In the genomic region with DNA sequence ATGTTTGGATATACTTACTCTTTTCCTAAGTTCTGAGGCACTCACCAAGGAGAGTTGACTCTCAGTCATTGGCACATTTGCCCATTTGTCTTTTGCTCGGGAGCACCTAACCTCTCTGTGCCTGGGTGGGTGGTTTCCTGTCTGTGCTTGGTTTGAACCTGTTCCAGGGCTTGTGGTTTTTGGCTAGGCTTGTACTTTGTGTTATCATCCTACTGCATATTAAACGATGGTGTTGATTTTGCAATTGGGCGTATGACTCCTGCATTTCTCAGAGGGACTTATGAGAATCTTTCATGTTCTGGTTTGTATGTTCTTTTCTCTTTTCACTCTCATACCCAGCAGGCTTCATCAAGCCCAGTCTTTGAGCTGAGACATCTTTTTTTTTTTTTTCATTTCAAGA, we compare ENCODE assay signal across 10 cellular contexts.
DNase-seq lines count a peak whose midpoint lies in the region; ATAC-seq and TF ChIP-seq lines count a peak whose summit lies in the region.
"Had no signal": no experiment of that assay in that cellular context is flagged by ENCODE, and none has a peak within 500 bp of the region (broad histone marks: within the 10 kb centered on the region; RNA-seq: fewer than 3 reads in every experiment).

No MANE protein-coding gene starts in this region.

- CTCF ChIA-PET in activated CD8-positive, alpha-beta T cell treated with anti-CD3 and anti-CD28 coated beads, Interleukin-2, amount 10 ng/mL, durations not matched to agents 7 days and 5 days (lab: Charles Lee) = no interaction called here

- peaks cover 8% of the 10 kb centered on the region for H3K4me1 Mint-ChIP-seq in activated CD8-positive, alpha-beta T cell treated with anti-CD3 and anti-CD28 coated beads, Interleukin-2, amount 10 ng/mL, durations not matched to agents 7 days and 5 days (ENCODE audit: low read depth)

- no peak overlapping the region for H3K4me3 Mint-ChIP-seq in activated CD8-positive, alpha-beta T cell treated with anti-CD3 and anti-CD28 coated beads, Interleukin-2, amount 10 ng/mL, durations not matched to agents 7 days and 5 days

- peak; percentile 36 for ATAC-seq in activated CD8-positive, alpha-beta T cell treated with anti-CD3 and anti-CD28 coated beads, Interleukin-2, amount 10 ng/mL, durations not matched to agents 7 days and 5 days
- ATAC-seq in lower lobe of right lung (peak; percentile 81 to 89), GM21381 (IDR thresholded peaks at IDR 0.05; ENCODE audit: unreplicated experiment) (no peak), GM21526 (IDR thresholded peaks at IDR 0.05; ENCODE audit: low FRiP score, unreplicated experiment) (no peak)

- no peak overlapping the region for H3K27ac ChIP-seq in lower lobe of right lung
- H3K27ac ChIP-seq: tibial nerve had no signal

- H3K4me3 ChIP-seq in Jurkat, Clone E6-1 (ENCODE audit: low read length) = no peak overlapping the region
- no peak overlapping the region for H3K4me3 ChIP-seq in lower lobe of right lung
- H3K4me3 ChIP-seq: tibial nerve had no signal

- intact Hi-C loops in lower lobe of right lung (cut with DNase I) = no loop called here

- H3K27me3 ChIP-seq in lower lobe of right lung (ENCODE audit: low read depth) = no peaks in the 10 kb centered on the region
- H3K27me3 ChIP-seq: tibial nerve had no signal

- no peaks in the 10 kb centered on the region for H3K36me3 ChIP-seq in lower lobe of right lung
- H3K36me3 ChIP-seq: tibial nerve had no signal

- peaks cover 5% of the 10 kb centered on the region for H3K27me3 Mint-ChIP-seq in activated CD8-positive, alpha-beta T cell treated with anti-CD3 and anti-CD28 coated beads, Interleukin-2, amount 10 ng/mL, durations not matched to agents 7 days and 5 days (ENCODE audit: low read depth)

- no peak overlapping the region for H3K27ac Mint-ChIP-seq in activated CD8-positive, alpha-beta T cell treated with anti-CD3 and anti-CD28 coated beads, Interleukin-2, amount 10 ng/mL, durations not matched to agents 7 days and 5 days

- H3K4me1 ChIP-seq in lower lobe of right lung = peaks cover 5% of the 10 kb centered on the region

- POLR2A ChIA-PET in activated CD8-positive, alpha-beta T cell treated with anti-CD3 and anti-CD28 coated beads, Interleukin-2, amount 10 ng/mL, durations not matched to agents 7 days and 5 days (lab: Charles Lee) = no interaction called here

- no peak for TF ChIP-seq CTCF in lower lobe of right lung (IDR thresholded peaks at IDR 0.05)

- H3K9me3 Mint-ChIP-seq in activated CD8-positive, alpha-beta T cell treated with anti-CD3 and anti-CD28 coated beads, Interleukin-2, amount 10 ng/mL, durations not matched to agents 7 days and 5 days (ENCODE audit: insufficient read depth) = no peaks in the 10 kb centered on the region

- no peaks in the 10 kb centered on the region for H3K36me3 Mint-ChIP-seq in activated CD8-positive, alpha-beta T cell treated with anti-CD3 and anti-CD28 coated beads, Interleukin-2, amount 10 ng/mL, durations not matched to agents 7 days and 5 days (ENCODE audit: low read depth)

- H3K9me3 ChIP-seq in lower lobe of right lung = no peaks in the 10 kb centered on the region
- H3K9me3 ChIP-seq: tibial nerve had no signal

- DNase-seq in A172 (ENCODE audit: low spot score) (peak; percentile 83), lower lobe of right lung (peak; percentile 36), activated gamma-delta T cell treated with Interleukin-2 at 50 U/mL for 16 hours (no peak), NCI-H2107 (lab: John Stamatoyannopoulos, UW) (no peak)
- peak; percentile 94 for DNase-seq in Jurkat, Clone E6-1 (ENCODE audit: low read depth, low spot score)
- peak; percentile 31 for DNase-seq in activated CD8-positive, alpha-beta T cell treated with anti-CD3 and anti-CD28 coated beads, Interleukin-2, amount 10 ng/mL, durations not matched to agents 7 days and 5 days
- DNase-seq: NCI-H526 had no signal

Comparison
In these comparisons a context has a peak if more than half of its experiments do, and no peak if none do; other contexts are left out.
1. DNase-seq: peak in A172 (single experiment), Jurkat, Clone E6-1 (single experiment), activated CD8-positive, alpha-beta T cell treated with anti-CD3 and anti-CD28 coated beads, Interleukin-2, amount 10 ng/mL, durations not matched to agents 7 days and 5 days (single experiment) and lower lobe of right lung (single experiment); none in activated gamma-delta T cell treated with Interleukin-2 at 50 U/mL for 16 hours (single experiment) and NCI-H2107 (single experiment).
2. ATAC-seq: peak in activated CD8-positive, alpha-beta T cell treated with anti-CD3 and anti-CD28 coated beads, Interleukin-2, amount 10 ng/mL, durations not matched to agents 7 days and 5 days (single experiment) and lower lobe of right lung (2 of 2); none in GM21381 (single experiment) and GM21526 (single experiment).